In the genomic region with DNA sequence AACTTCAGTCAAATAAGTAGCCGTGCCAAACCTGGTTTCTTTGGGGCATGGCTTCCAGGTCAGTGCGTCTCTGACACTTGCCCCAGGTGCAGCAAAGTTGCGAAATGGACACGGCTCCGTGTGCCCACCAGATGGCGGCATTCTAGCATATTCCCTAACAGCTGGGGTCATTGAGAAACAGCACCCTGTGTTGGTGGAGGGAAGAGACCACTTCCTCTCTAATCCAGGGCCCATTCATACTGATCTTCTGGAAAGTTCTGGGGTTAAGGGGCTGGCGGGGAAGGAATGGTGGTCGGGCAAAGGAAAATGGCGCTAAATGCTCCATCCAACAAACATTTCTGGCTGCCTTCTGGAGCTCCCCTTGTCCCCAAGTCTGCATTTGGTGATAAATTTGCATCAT, we compare ENCODE assay signal across 8 cellular contexts.
A peak's percentile ranks its signal among the peaks of the same experiment; 100 is the strongest.
DNase-seq lines count a peak whose midpoint lies in the region; ATAC-seq and TF ChIP-seq lines count a peak whose summit lies in the region.

No MANE protein-coding gene starts in this region.

- peak; percentile 64 for ATAC-seq in stimulated activated memory B cell treated with anti-CD40 and anti-IgM and Interleukin-4, amounts not matched to agents 10 μg/mL and 1 μg/mL and 100 μg/mL, for 72 hours

- H3K36me3 Mint-ChIP-seq in stimulated activated memory B cell treated with anti-CD40 and anti-IgM and Interleukin-4, amounts not matched to agents 10 μg/mL and 1 μg/mL and 100 μg/mL, for 72 hours = no peaks in the 10 kb centered on the region

- peak; percentile 30 to 61 (median 46) for DNase-seq in NCI-H1417 (lab: John Stamatoyannopoulos, UW)
- DNase-seq in NCI-H1417 treated with DMSO at 0.1 percent for 48 hours (lab: John Stamatoyannopoulos, UW) = no peak
- DNase-seq in NCI-H1105 treated with DMSO at 0.1 percent for 48 hours (lab: John Stamatoyannopoulos, UW) = peak; percentile 49
- peak; percentile 33 for DNase-seq in activated CD4-positive, alpha-beta T cell treated with anti-CD3 and anti-CD28 coated beads for 1 hour
- DNase-seq in coronary artery (ENCODE audit: low spot score) = no peak
- peak; percentile 44 to 90 for DNase-seq in lower leg skin (ENCODE audit: low spot score in 2 of 2)
- DNase-seq in GOT3 (lab: John Stamatoyannopoulos, UW) = no peak

- H3K27ac ChIP-seq in coronary artery = no peak overlapping the region

- peaks cover 19% of the 10 kb centered on the region for H3K27me3 Mint-ChIP-seq in stimulated activated memory B cell treated with anti-CD40 and anti-IgM and Interleukin-4, amounts not matched to agents 10 μg/mL and 1 μg/mL and 100 μg/mL, for 72 hours

- no peaks in the 10 kb centered on the region for H3K4me1 Mint-ChIP-seq in stimulated activated memory B cell treated with anti-CD40 and anti-IgM and Interleukin-4, amounts not matched to agents 10 μg/mL and 1 μg/mL and 100 μg/mL, for 72 hours

- intact Hi-C loops in lower leg skin (cut with DNase I; ENCODE audit: low total_unique reads) = loop anchor here (10.0 kb wide), 1 partner anchor 135 kb away; no protein-coding TSS in a partner anchor

- 49 to 51% methylated on average over 9 of the region's 9 CpGs for WGBS in lower leg skin, 2 donors

- no peak overlapping the region for H3K4me3 Mint-ChIP-seq in stimulated activated memory B cell treated with anti-CD40 and anti-IgM and Interleukin-4, amounts not matched to agents 10 μg/mL and 1 μg/mL and 100 μg/mL, for 72 hours

- TF ChIP-seq CTCF in coronary artery (IDR thresholded peaks at IDR 0.05) = peak; percentile 68
- peak in 1 of 3 donors; percentile 67 for TF ChIP-seq CTCF in lower leg skin (IDR thresholded peaks at IDR 0.05)

- no peak for TF ChIP-seq POLR2A in lower leg skin (IDR thresholded peaks at IDR 0.05)

- H3K27ac Mint-ChIP-seq in stimulated activated memory B cell treated with anti-CD40 and anti-IgM and Interleukin-4, amounts not matched to agents 10 μg/mL and 1 μg/mL and 100 μg/mL, for 72 hours = no peak overlapping the region

- no peak overlapping the region for H3K4me3 ChIP-seq in coronary artery
- no peak overlapping the region for H3K4me3 ChIP-seq in lower leg skin (ENCODE audit: low read depth, poor library complexity, severe bottlenecking)

- no peaks in the 10 kb centered on the region for H3K9me3 Mint-ChIP-seq in stimulated activated memory B cell treated with anti-CD40 and anti-IgM and Interleukin-4, amounts not matched to agents 10 μg/mL and 1 μg/mL and 100 μg/mL, for 72 hours

Comparison
In these comparisons a context has a peak if more than half of its experiments do, and no peak if none do; other contexts are left out.
1. DNase-seq: peak in NCI-H1417 (3 of 3), NCI-H1105 treated with DMSO at 0.1 percent for 48 hours (single experiment), activated CD4-positive, alpha-beta T cell treated with anti-CD3 and anti-CD28 coated beads for 1 hour (single experiment) and lower leg skin (2 of 2); none in NCI-H1417 treated with DMSO at 0.1 percent for 48 hours (single experiment), coronary artery (single experiment) and GOT3 (single experiment).